Comparison of ENCODE assay signal across 1 cellular context in genomic region chr10:38010150-38010903, GRCh38.
TF ChIP-seq lines count a peak whose summit lies in the region.

ZNF33A (plus strand) TSS chr10:38010675; CDS start chr10:38012342, 1,667 bp downstream.

TF ChIP-seq in H1, 55 proteins besides CTCF, POLR2A, EP300 and RAD21 (continued from another document):
- TF ChIP-seq E2F6 (IDR thresholded peaks at IDR 0.05) (0 out of 2 replicates have a peak, but pooled peaks have one; percentile 2), TBP (IDR thresholded peaks at IDR 0.05; ENCODE audit: low read depth, low read length) (peak; percentile 36; the same call in 1 of the 2 replicates), CBX5 (IDR thresholded peaks at IDR 0.05; ENCODE audit: low read depth, low read length) (no peak), BACH1 (IDR thresholded peaks at IDR 0.05; ENCODE audit: low read length) (peak; percentile 39), SIX5 (IDR thresholded peaks at IDR 0.05; ENCODE audit: low read depth, low read length) (peak; percentile 38; the same call in 1 of the 2 replicates), KDM4A (IDR thresholded peaks at IDR 0.05; ENCODE audit: low read depth, low read length, severe bottlenecking) (peak; percentile 24), PHF8 (conservative IDR thresholded peaks at IDR 0.05; ENCODE audit: low read depth, low read length) (peak; percentile 77; the same call in 1 of the 2 replicates), EGR1 (IDR thresholded peaks at IDR 0.05; ENCODE audit: borderline replicate concordance, low read depth, low read length) (peak; percentile 68; the same call in 1 of the 2 replicates), NRF1 (IDR thresholded peaks at IDR 0.05; ENCODE audit: low read depth, low read length) (peak; percentile 66), POU5F1 (IDR thresholded peaks at IDR 0.05; ENCODE audit: low read depth, low read length) (no peak), SP4 (IDR thresholded peaks at IDR 0.05; ENCODE audit: low read length) (no peak), TCF12 (IDR thresholded peaks at IDR 0.05; ENCODE audit: low read depth, low read length) (no peak), CBX8 (IDR thresholded peaks at IDR 0.05; ENCODE audit: borderline replicate concordance, low read depth, low read length) (no peak), ASH2L (IDR thresholded peaks at IDR 0.05; ENCODE audit: low read length) (no peak), TAF1 (IDR thresholded peaks at IDR 0.05; ENCODE audit: low read depth, low read length) (peak; percentile 32; the same call in 1 of the 2 replicates), RXRA (IDR thresholded peaks at IDR 0.05; ENCODE audit: insufficient read depth, low read depth, low read length) (no peak), SP2 (IDR thresholded peaks at IDR 0.05; ENCODE audit: low read length) (no peak), KDM5A (IDR thresholded peaks at IDR 0.05; ENCODE audit: low read length) (no peak)
